12 cellular contexts compared by ENCODE assay signal in the genomic region with DNA sequence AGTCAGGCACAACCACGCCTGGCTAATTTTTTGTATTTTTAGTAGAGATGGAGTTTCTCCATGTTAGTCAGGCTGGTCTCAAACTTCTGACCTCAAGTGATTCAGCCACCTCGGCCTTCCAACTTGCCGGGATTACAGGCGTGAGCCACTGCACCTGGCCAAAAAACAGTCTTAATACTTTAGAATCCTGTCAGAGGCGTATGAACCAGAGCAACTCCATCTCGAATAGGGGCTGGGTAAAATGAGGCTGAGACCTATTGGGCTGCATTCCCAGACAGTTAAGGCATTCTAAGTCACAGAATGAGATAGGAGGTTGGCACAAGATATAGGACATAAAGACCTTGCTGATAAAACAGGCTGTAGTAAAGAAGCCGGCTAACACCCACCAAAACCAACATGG. TPM values are rescaled to one million over a fixed set of nuclear protein-coding genes. Genes with fewer than 3 reads are reported as not detected.
DNase-seq lines count a peak whose midpoint lies in the region; ATAC-seq and TF ChIP-seq lines count a peak whose summit lies in the region.
"Not testable (repeated sequence)": the region's sequence is repeated elsewhere in the genome, so short reads cannot be mapped to it uniquely, and the experiment has no call there.
"Had no signal": no experiment of that assay in that cellular context is flagged by ENCODE, and none has a peak within 500 bp of the region (broad histone marks: within the 10 kb centered on the region; RNA-seq: fewer than 3 reads in every experiment).

No MANE protein-coding gene starts in this region.

- POLR2A ChIA-PET in CD4-positive, alpha-beta T cell (lab: Charles Lee); IMR-90 (lab: Charles Lee; ENCODE audit: unreplicated experiment); naive thymus-derived CD8-positive, alpha-beta T cell (lab: Charles Lee): not testable (repeated sequence)
- POLR2A ChIA-PET in OCI-LY7 (lab: Charles Lee): interaction anchor here (1.0 to 1.1 kb wide), 2 partner anchors 18 to 20 kb away, joined by 3 read pairs; no protein-coding TSS in a partner anchor

- not testable (repeated sequence) for H3K4me1 ChIP-seq in IMR-90 (ENCODE audit: control insufficient read depth, insufficient read depth, low read length); adrenal gland (replicated peaks in 1 of 2)
- peaks cover 53% of the 10 kb centered on the region for H3K4me1 ChIP-seq in OCI-LY7 (ENCODE audit: insufficient read depth, low read length, poor library complexity, severe bottlenecking)

- not testable (repeated sequence) for H3K9me3 Mint-ChIP-seq in CD4-positive, alpha-beta T cell; activated T-cell treated with anti-CD3 and anti-CD28 coated beads, Interleukin-2, amount 50 U/mL, for 24 hours; effector memory CD8-positive, alpha-beta T cell; naive thymus-derived CD8-positive, alpha-beta T cell; stimulated activated naive CD8-positive, alpha-beta T cell treated with anti-CD3 and anti-CD28 coated beads, Interleukin-15, Interleukin-2, amounts not matched to agents 100 ng/mL and 50 ng/mL, for 24 hours

- not testable (repeated sequence) for TF ChIP-seq POLR2A in IMR-90 (IDR thresholded peaks at IDR 0.05; ENCODE audit: low read depth, low read length); adrenal gland (IDR thresholded peaks at IDR 0.05)

- H2BK120ac ChIP-seq in IMR-90 (ENCODE audit: low read depth, low read length): not testable (repeated sequence)

- H3K4ac ChIP-seq in IMR-90 (ENCODE audit: low read depth, low read length): not testable (repeated sequence)

- H3K9ac ChIP-seq in IMR-90 (ENCODE audit: low read depth, low read length): not testable (repeated sequence)

- not testable (repeated sequence) for H2AK5ac ChIP-seq in IMR-90 (ENCODE audit: low read depth, low read length)

- TF ChIP-seq RAD21 in IMR-90 (IDR thresholded peaks at IDR 0.05; ENCODE audit: low read length): not testable (repeated sequence)

- H4K20me1 ChIP-seq in IMR-90 (ENCODE audit: insufficient read depth, low read length); OCI-LY7 (ENCODE audit: insufficient read depth, low read length): not testable (repeated sequence)

- not testable (repeated sequence) for H3K18ac ChIP-seq in IMR-90 (ENCODE audit: low read depth, low read length)

- not testable (repeated sequence) for H3K79me1 ChIP-seq in IMR-90 (ENCODE audit: low read depth in 1 of 2, low read length in 2 of 2)

- not testable (repeated sequence) for H3K4me2 ChIP-seq in IMR-90 (ENCODE audit: low read depth, low read length); OCI-LY7 (ENCODE audit: low read length)

- H3K9me3 ChIP-seq in CD4-positive, alpha-beta T cell (ENCODE audit: control insufficient read depth, low read length); IMR-90 (ENCODE audit: control insufficient read depth, insufficient read depth, low read length); OCI-LY7 (ENCODE audit: low read length); adrenal gland (replicated peaks in 1 of 3): not testable (repeated sequence)

- H3K27me3 Mint-ChIP-seq in CD4-positive, alpha-beta T cell; activated T-cell treated with anti-CD3 and anti-CD28 coated beads, Interleukin-2, amount 50 U/mL, for 24 hours; effector memory CD8-positive, alpha-beta T cell; naive thymus-derived CD8-positive, alpha-beta T cell; stimulated activated naive CD8-positive, alpha-beta T cell treated with anti-CD3 and anti-CD28 coated beads, Interleukin-15, Interleukin-2, amounts not matched to agents 100 ng/mL and 50 ng/mL, for 24 hours: not testable (repeated sequence)

- peaks cover 49% of the 10 kb centered on the region for H3K4me1 Mint-ChIP-seq in CD4-positive, alpha-beta T cell (ENCODE audit: low read depth)
- H3K4me1 Mint-ChIP-seq in activated T-cell treated with anti-CD3 and anti-CD28 coated beads, Interleukin-2, amount 50 U/mL, for 24 hours (ENCODE audit: low read depth): peaks cover 36% of the 10 kb centered on the region
- peaks cover 26 to 35% of the 10 kb centered on the region in 2 donors for H3K4me1 Mint-ChIP-seq in effector memory CD8-positive, alpha-beta T cell (ENCODE audit: low read depth in 2 of 2)
- H3K4me1 Mint-ChIP-seq in naive thymus-derived CD8-positive, alpha-beta T cell: peaks cover 11 to 47% (median 40%) of the 10 kb centered on the region in 4 donors
- H3K4me1 Mint-ChIP-seq in stimulated activated naive CD8-positive, alpha-beta T cell treated with anti-CD3 and anti-CD28 coated beads, Interleukin-15, Interleukin-2, amounts not matched to agents 100 ng/mL and 50 ng/mL, for 24 hours (ENCODE audit: low read depth): peaks cover 47% of the 10 kb centered on the region

- H4K91ac ChIP-seq in IMR-90 (ENCODE audit: insufficient read depth, low read depth, low read length): not testable (repeated sequence)

- H3K36me3 Mint-ChIP-seq in CD4-positive, alpha-beta T cell (ENCODE audit: low read depth): peaks cover 17% of the 10 kb centered on the region
- H3K36me3 Mint-ChIP-seq in activated T-cell treated with anti-CD3 and anti-CD28 coated beads, Interleukin-2, amount 50 U/mL, for 24 hours (ENCODE audit: low read depth): peaks cover 13% of the 10 kb centered on the region
- H3K36me3 Mint-ChIP-seq in effector memory CD8-positive, alpha-beta T cell (ENCODE audit: insufficient read depth): peaks cover 26% of the 10 kb centered on the region
- not testable (repeated sequence) for H3K36me3 Mint-ChIP-seq in naive thymus-derived CD8-positive, alpha-beta T cell; stimulated activated naive CD8-positive, alpha-beta T cell treated with anti-CD3 and anti-CD28 coated beads, Interleukin-15, Interleukin-2, amounts not matched to agents 100 ng/mL and 50 ng/mL, for 24 hours (ENCODE audit: low read depth)

- intact Hi-C loops in CD4-positive, alpha-beta T cell (cut with DNase I, micrococcal nuclease): loop anchor here (10.0 kb wide), 2 partner anchors 87 to 633 kb away; no protein-coding TSS in a partner anchor
- intact Hi-C loops in IMR-90 (cut with micrococcal nuclease); adrenal gland (cut with DNase I): not testable (repeated sequence)
- intact Hi-C loops in OCI-LY7 (cut with micrococcal nuclease; ENCODE audit: unreplicated experiment): loop anchor here (10.0 kb wide), 1 partner anchor 763 kb away; no protein-coding TSS in a partner anchor

- not testable (repeated sequence) for H2AFZ ChIP-seq in IMR-90 (replicated peaks; ENCODE audit: low read length, poor library complexity)
- peak overlapping the region; percentile 32; the same call in 1 of the 2 replicates for H2AFZ ChIP-seq in OCI-LY7 (ENCODE audit: low read length)

- not testable (repeated sequence) for H3K9me2 ChIP-seq in OCI-LY7 (ENCODE audit: insufficient read depth, low read length)

- not testable (repeated sequence) for DNase-seq in CD4-positive, alpha-beta T cell; OCI-LY7 (ENCODE audit: low spot score); activated T-cell treated with anti-CD3 and anti-CD28 coated beads, Interleukin-2, amount 50 U/mL, for 24 hours; effector memory CD8-positive, alpha-beta T cell; naive thymus-derived CD8-positive, alpha-beta T cell
- DNase-seq in IMR-90: peak; percentile 27
- peak in 6 of 7 donors; percentile 30 to 55 (median 48) for DNase-seq in adrenal gland

- dilution Hi-C loops in IMR-90 (cut with HindIII; ENCODE audit: low sequenced_read_pairs, unreplicated experiment): not testable (repeated sequence)

- not testable (repeated sequence) for H3K4me3 Mint-ChIP-seq in CD4-positive, alpha-beta T cell; activated T-cell treated with anti-CD3 and anti-CD28 coated beads, Interleukin-2, amount 50 U/mL, for 24 hours; effector memory CD8-positive, alpha-beta T cell; naive thymus-derived CD8-positive, alpha-beta T cell; stimulated activated naive CD8-positive, alpha-beta T cell treated with anti-CD3 and anti-CD28 coated beads, Interleukin-15, Interleukin-2, amounts not matched to agents 100 ng/mL and 50 ng/mL, for 24 hours

- H3K79me2 ChIP-seq in OCI-LY7 (ENCODE audit: insufficient read depth, low read depth, low read length): peaks cover 19% of the 10 kb centered on the region

- not testable (repeated sequence) for H2BK15ac ChIP-seq in IMR-90 (ENCODE audit: low read depth, low read length)

- not testable (repeated sequence) for H3K23ac ChIP-seq in IMR-90 (ENCODE audit: low read depth, low read length)

- not testable (repeated sequence) for ATAC-seq in CD4-positive, alpha-beta T cell (ENCODE audit: poor library complexity); IMR-90 (ENCODE audit: low read depth); effector memory CD8-positive, alpha-beta T cell (replicated peaks); naive thymus-derived CD8-positive, alpha-beta T cell

- H3K27me3 ChIP-seq in CD4-positive, alpha-beta T cell (ENCODE audit: control insufficient read depth, insufficient read depth, low read length); IMR-90 (ENCODE audit: control insufficient read depth, insufficient read depth, low read length); adrenal gland: not testable (repeated sequence)

- not testable (repeated sequence) for H3K4me3 ChIP-seq in IMR-90 (ENCODE audit: insufficient read depth, low read depth, low read length); OCI-LY7 (ENCODE audit: low read depth, low read length, poor library complexity, severe bottlenecking); adrenal gland

- H4K8ac ChIP-seq in IMR-90 (ENCODE audit: low read depth in 2 of 2, low read length in 2 of 2): not testable (repeated sequence)

- not testable (repeated sequence) for H2AK9ac ChIP-seq in IMR-90 (replicated peaks; ENCODE audit: low read depth, low read length, poor library complexity)

- peak overlapping the region; percentile 97 for H3K27ac Mint-ChIP-seq in CD4-positive, alpha-beta T cell
- H3K27ac Mint-ChIP-seq in activated T-cell treated with anti-CD3 and anti-CD28 coated beads, Interleukin-2, amount 50 U/mL, for 24 hours: peak overlapping the region; percentile 24
- peak overlapping the region; percentile 26 to 95 for H3K27ac Mint-ChIP-seq in effector memory CD8-positive, alpha-beta T cell
- H3K27ac Mint-ChIP-seq in naive thymus-derived CD8-positive, alpha-beta T cell: peak overlapping the region in 9 of 10 donors; percentile 69 to 98 (median 97)
- peak overlapping the region; percentile 100 for H3K27ac Mint-ChIP-seq in stimulated activated naive CD8-positive, alpha-beta T cell treated with anti-CD3 and anti-CD28 coated beads, Interleukin-15, Interleukin-2, amounts not matched to agents 100 ng/mL and 50 ng/mL, for 24 hours

- H2BK20ac ChIP-seq in IMR-90 (ENCODE audit: low read depth, low read length): not testable (repeated sequence)

- WGBS in IMR-90 (ENCODE audit: extremely low coverage in 2 of 2, insufficient read length in 1 of 2), 2 experiments: no CpG with 5 or more reads among the region's 7 CpGs
- 36 to 59% (median 39%) methylated on average over 5 to 7 of the region's 7 CpGs for WGBS in adrenal gland, 4 donors

- H4K5ac ChIP-seq in IMR-90 (ENCODE audit: low read depth, low read length): not testable (repeated sequence)

- not testable (repeated sequence) for H3K9me1 ChIP-seq in IMR-90 (ENCODE audit: insufficient read depth, low read length)

- not testable (repeated sequence) for H2BK5ac ChIP-seq in IMR-90 (ENCODE audit: low read depth, low read length, poor library complexity, severe bottlenecking)

- H3K14ac ChIP-seq in IMR-90 (replicated peaks; ENCODE audit: low read depth, low read length): not testable (repeated sequence)

- H3K27ac ChIP-seq in CD4-positive, alpha-beta T cell (ENCODE audit: low read depth, low read length); IMR-90 (ENCODE audit: insufficient read depth, low read length): not testable (repeated sequence)
- H3K27ac ChIP-seq in OCI-LY7 (ENCODE audit: low read depth, low read length, poor library complexity, severe bottlenecking): peak overlapping the region; percentile 25
- H3K27ac ChIP-seq in adrenal gland: peak overlapping the region in 1 of 5 donors; percentile 1

- in situ Hi-C loops in IMR-90 (cut with MboI; ENCODE audit: low sequenced_read_pairs): not testable (repeated sequence)

- not testable (repeated sequence) for BruUV-seq in IMR-90 (replicated peaks; lab: Mats Ljungman, UMichigan); OCI-LY7 (replicated peaks; lab: Mats Ljungman, UMichigan)

- H3K56ac ChIP-seq in IMR-90 (ENCODE audit: extremely low read depth, insufficient read depth, low read length): peak overlapping the region; percentile 21; the same call in 1 of the 2 replicates

- CTCF ChIA-PET in CD4-positive, alpha-beta T cell (lab: Charles Lee); IMR-90 (lab: Yijun Ruan, JAX); OCI-LY7 (lab: Charles Lee; ENCODE audit: unreplicated experiment): not testable (repeated sequence)

- H3K36me3 ChIP-seq in IMR-90 (ENCODE audit: control insufficient read depth, insufficient read depth, low read length); OCI-LY7 (ENCODE audit: insufficient read depth, low read length); adrenal gland (replicated peaks in 1 of 2): not testable (repeated sequence)

- TF ChIP-seq CTCF in CD4-positive, alpha-beta T cell (IDR thresholded peaks at IDR 0.05); IMR-90 (conservative IDR thresholded peaks at IDR 0.05; ENCODE audit: low read depth, low read length); OCI-LY7 (conservative IDR thresholded peaks at IDR 0.05; ENCODE audit: low read length); adrenal gland (IDR thresholded peaks at IDR 0.05): not testable (repeated sequence)

RNA-seq across cellular contexts. Expression of a gene that starts 3.0 kb away (rescaled TPM):
- 10 to 100 TPM; 16.6 to 18.3 TPM for total RNA-seq in CD4-positive, alpha-beta T cell
- not detected in 2 replicates for total RNA-seq in IMR-90 (2012; rRNA removed)
- polyA plus RNA-seq in IMR-90 (2012; rRNA removed): 0.03 TPM in 1 of 2 replicates, not detected in the other
- not detected in 2 replicates for polyA plus RNA-seq in IMR-90 (2012; cell fraction: cytosol; rRNA removed)
- polyA plus RNA-seq in IMR-90 (2012; cell fraction: nucleus; rRNA removed; ENCODE audit: low replicate concordance): 0.07 TPM in 1 of 2 replicates, not detected in the other
- total RNA-seq in OCI-LY7 (2014; rRNA removed; shearing (Covaris generic)): 19.6 and 20.3 TPM in 2 replicates
- total RNA-seq in OCI-LY7 (2022): 63.8 and 66.7 TPM in 2 replicates
- under 1 TPM in 6 of 8 donors, not detected in 2; 0.23 to 0.68 (median 0.37) TPM for total RNA-seq in adrenal gland
- under 1 TPM in 2 of 3 donors, not detected in 1; 0.24 to 0.66 TPM for polyA plus RNA-seq in adrenal gland
- total RNA-seq in naive thymus-derived CD8-positive, alpha-beta T cell: 10 to 100 TPM; 25.1 to 28.0 TPM
- 10 to 100 TPM; 18.1 to 29.2 (median 18.4) TPM for polyA plus RNA-seq in naive thymus-derived CD8-positive, alpha-beta T cell
- total RNA-seq: A172, Calu3, Daoy, HepG2 had no signal
- polyA plus RNA-seq: HepG2 had no signal

RNA-seq across cellular contexts. Expression of a gene that starts 33.5 kb away (rescaled TPM):
- total RNA-seq in CD4-positive, alpha-beta T cell: 10 to 100 TPM; 25.0 to 25.2 TPM
- total RNA-seq in IMR-90 (2012; rRNA removed) (16.1 and 26.2 TPM in 2 replicates), OCI-LY7 (2022) (32.1 and 35.8 TPM in 2 replicates), adrenal gland (10 to 100 TPM; 12.0 to 42.1 (median 29.5) TPM)
- polyA plus RNA-seq in IMR-90 (2012; rRNA removed) (3.8 and 4.4 TPM in 2 replicates), adrenal gland (10 to 100 TPM in 1 of 3 donors, 1 to 10 TPM in 1, under 1 TPM in 1; 0.40 to 13.1 (median 2.6) TPM)
- polyA plus RNA-seq in IMR-90 (2012; cell fraction: cytosol; rRNA removed): 0.73 and 1.0 TPM in 2 replicates
- polyA plus RNA-seq in IMR-90 (2012; cell fraction: nucleus; rRNA removed; ENCODE audit: low replicate concordance): 1.0 and 9.8 TPM in 2 replicates
- 9.1 and 12.2 TPM in 2 replicates for total RNA-seq in OCI-LY7 (2014; rRNA removed; shearing (Covaris generic))
- 10 to 100 TPM; 30.3 to 32.0 TPM for total RNA-seq in naive thymus-derived CD8-positive, alpha-beta T cell
- 1 to 10 TPM; 1.1 to 1.2 (median 1.1) TPM for polyA plus RNA-seq in naive thymus-derived CD8-positive, alpha-beta T cell

RNA-seq across cellular contexts. Expression of a gene that starts 33.5 kb away (rescaled TPM):
- total RNA-seq in CD4-positive, alpha-beta T cell: 10 to 100 TPM; 67.6 to 73.3 TPM
- 66.5 and 106 TPM in 2 replicates for total RNA-seq in IMR-90 (2012; rRNA removed)
- 43.6 and 52.1 TPM in 2 replicates for polyA plus RNA-seq in IMR-90 (2012; rRNA removed)
- polyA plus RNA-seq in IMR-90 (2012; cell fraction: cytosol; rRNA removed): 12.2 and 19.4 TPM in 2 replicates
- polyA plus RNA-seq in IMR-90 (2012; cell fraction: nucleus; rRNA removed; ENCODE audit: low replicate concordance): 28.0 and 118 TPM in 2 replicates
- total RNA-seq in OCI-LY7 (2014; rRNA removed; shearing (Covaris generic)): 143 and 150 TPM in 2 replicates
- total RNA-seq in OCI-LY7 (2022): 113 and 126 TPM in 2 replicates
- total RNA-seq in adrenal gland: 100 to 1,000 TPM in 1 of 8 donors, 10 to 100 TPM in 7; 55.7 to 108 (median 81.2) TPM
- polyA plus RNA-seq in adrenal gland: 10 to 100 TPM; 45.7 to 76.4 (median 66.1) TPM
- total RNA-seq in naive thymus-derived CD8-positive, alpha-beta T cell: 100 to 1,000 TPM; 133 TPM
- polyA plus RNA-seq in naive thymus-derived CD8-positive, alpha-beta T cell: 10 to 100 TPM; 47.7 to 57.8 (median 50.6) TPM

Comparison
In these comparisons a context has a peak if more than half of its experiments do, and no peak if none do; other contexts are left out.
1. H3K27ac Mint-ChIP-seq: peak in every context shown above with its lines; median percentile 100 in stimulated activated naive CD8-positive, alpha-beta T cell treated with anti-CD3 and anti-CD28 coated beads, Interleukin-15, Interleukin-2, amounts not matched to agents 100 ng/mL and 50 ng/mL, for 24 hours; 97 in CD4-positive, alpha-beta T cell; 97 in naive thymus-derived CD8-positive, alpha-beta T cell; 60 in effector memory CD8-positive, alpha-beta T cell; 24 in activated T-cell treated with anti-CD3 and anti-CD28 coated beads, Interleukin-2, amount 50 U/mL, for 24 hours.
2. RNA of a gene that starts 3.0 kb away (total RNA-seq): 19.6 to 66.7 TPM in OCI-LY7, 25.1 to 28.0 TPM in naive thymus-derived CD8-positive, alpha-beta T cell and 16.6 to 18.3 TPM in CD4-positive, alpha-beta T cell; 0.23 to 0.68 TPM in adrenal gland and not detected in IMR-90; every median in the first group is over 10 times any median in the second.